9 cellular contexts compared by ENCODE assay signal in the genomic region with DNA sequence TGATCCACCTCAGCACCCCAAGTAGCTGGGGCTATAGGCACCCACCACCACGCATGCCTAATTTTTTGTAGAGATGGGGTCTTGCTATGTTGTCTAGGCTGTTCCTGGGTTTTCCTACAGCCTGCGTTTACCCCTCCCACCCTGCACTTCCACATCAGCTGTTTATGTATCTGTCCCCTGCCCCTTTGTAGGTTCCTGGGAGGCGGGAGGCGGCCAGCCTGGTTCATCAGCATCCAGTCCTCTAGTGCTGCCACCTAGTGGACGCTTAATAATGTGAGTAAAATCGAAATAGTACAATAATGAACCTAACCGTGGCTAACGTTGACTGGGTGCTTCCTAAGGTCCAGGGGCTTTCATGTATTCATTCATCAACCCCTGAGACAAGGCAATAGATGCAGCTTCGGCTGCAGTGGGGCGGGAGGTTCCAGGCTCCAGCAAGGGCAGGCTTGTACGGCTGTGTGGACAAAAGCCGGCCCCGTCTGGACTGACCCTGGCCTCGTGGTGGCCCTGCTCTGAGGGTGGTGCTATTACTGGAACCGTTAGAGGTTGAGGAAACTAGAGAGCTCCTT. TPM values are rescaled to one million over a fixed set of nuclear protein-coding genes. Genes with fewer than 3 reads are reported as not detected.
DNase-seq lines count a peak whose midpoint lies in the region; ATAC-seq, FAIRE-seq and TF ChIP-seq lines count a peak whose summit lies in the region.
"Had no signal": no experiment of that assay in that cellular context is flagged by ENCODE, and none has a peak within 500 bp of the region (broad histone marks: within the 10 kb centered on the region; RNA-seq: fewer than 3 reads in every experiment).

No MANE protein-coding gene starts in this region.

- no peak overlapping the region for H3K9ac ChIP-seq in H1 (replicated peaks in 1 of 4; ENCODE audit: extremely low read depth in 1 of 4, low read depth in 3 of 4, low read length in 3 of 4)

- peak overlapping the region; percentile 54 for H4K5ac ChIP-seq in H1 (ENCODE audit: insufficient read length, low read depth, low read length)

- H3K27ac ChIP-seq in H1 (ENCODE audit: low read depth, low read length): no peak overlapping the region

- H3K4me2 ChIP-seq in H1 (ENCODE audit: insufficient read depth in 1 of 2, low read depth in 2 of 2, low read length in 2 of 2): 0 out of 4 replicates have a peak overlapping the region, but pooled peaks of 1 of the 2 experiments have one; percentile 62

- peak overlapping the region in 1 of 2 donors; percentile 35 for H3K4me3 Mint-ChIP-seq in CD14-positive monocyte

- H3K4me1 ChIP-seq in H1 (replicated peaks in 1 of 4; ENCODE audit: control insufficient read depth in 3 of 4, insufficient read depth in 4 of 4, low read length in 3 of 4): peaks cover 4 to 22% (median 17%) of the 10 kb centered on the region in 4 experiments

- H3K9me3 ChIP-seq in H1 (ENCODE audit: insufficient read depth in 2 of 2, low read depth in 1 of 2, low read length in 1 of 2): no peaks in the 10 kb centered on the region

- no peak overlapping the region for H3K4ac ChIP-seq in H1 (replicated peaks; ENCODE audit: insufficient read length, low read depth, low read length)

- no peak overlapping the region; the same call in 1 of the 2 replicates for H4K8ac ChIP-seq in H1 (ENCODE audit: extremely low read depth, insufficient read depth, low read length)

- no peak overlapping the region for H3K23ac ChIP-seq in H1 (ENCODE audit: insufficient read length)

- H3K9me3 Mint-ChIP-seq in CD14-positive monocyte: peaks cover 0 to 8% (median 0%) of the 10 kb centered on the region in 7 donors

- peak in 1 of 2 experiments; percentile 33; a peak in 1 of 3 replicates for TF ChIP-seq EP300 in H1 (IDR thresholded peaks at IDR 0.05; ENCODE audit: borderline replicate concordance in 1 of 2, low read depth in 2 of 2, low read length in 2 of 2)

- peaks cover 0 to 6% (median 3%) of the 10 kb centered on the region in 3 donors for H3K27me3 Mint-ChIP-seq in CD14-positive monocyte (ENCODE audit: low read depth in 3 of 3)

- peak; percentile 37 to 59 for TF ChIP-seq RAD21 in H1 (IDR thresholded peaks at IDR 0.05 in 1 of 2, conservative IDR thresholded peaks at IDR 0.05 in 1 of 2; ENCODE audit: low read depth in 2 of 2, low read length in 2 of 2)

- peak; percentile 61 for DNase-seq in CD14-positive monocyte (ENCODE audit: low spot score)
- peak; percentile 87 for DNase-seq in HEK293T (ENCODE audit: extremely low spot score)
- peak; percentile 70 for DNase-seq in NCI-H748 (lab: John Stamatoyannopoulos, UW; ENCODE audit: unreplicated experiment)
- peak; percentile 53 to 66 for DNase-seq in activated CD4-positive, alpha-beta T cell treated with anti-CD3 and anti-CD28 coated beads, Interleukin-2, amount 50 U/mL, for 48 hours
- peak; percentile 53 to 80 for DNase-seq in H1 (ENCODE audit: low read depth in 1 of 2, low spot score in 2 of 2)
- DNase-seq in midbrain (lab: John Stamatoyannopoulos, UW): peak; percentile 55
- peak; percentile 68 for DNase-seq in stimulated activated naive CD8-positive, alpha-beta T cell treated with anti-CD3 and anti-CD28 coated beads, Interleukin-15, Interleukin-2, amounts not matched to agents 100 U/mL and 50 U/mL, for 24 hours

- no peak overlapping the region for H3K18ac ChIP-seq in H1 (ENCODE audit: extremely low read depth, low read length)

- no peak overlapping the region for H3K27ac Mint-ChIP-seq in CD14-positive monocyte

- H2BK12ac ChIP-seq in H1 (ENCODE audit: low read depth, low read length): 0 out of 2 replicates have a peak overlapping the region, but pooled peaks have one; percentile 55

- intact Hi-C loops in CD14-positive monocyte (cut with micrococcal nuclease): no loop called here

- FAIRE-seq in H1 (lab: Jason Lieb, UNC): peak; percentile 13

- no peak overlapping the region; the same call in 1 of the 2 replicates for H2BK15ac ChIP-seq in H1 (ENCODE audit: low read length)

- no peak overlapping the region for H3K4me3 ChIP-seq in H1 (ENCODE audit: extremely low read depth in 1 of 4, insufficient read depth in 2 of 4, low read depth in 3 of 4, low read length in 4 of 4)

- peaks cover 6% of the 10 kb centered on the region for H3K4me1 Mint-ChIP-seq in CD14-positive monocyte

- no peak overlapping the region for H2AK5ac ChIP-seq in H1 (ENCODE audit: low read depth, low read length)

- no peak overlapping the region for H3K56ac ChIP-seq in H1 (replicated peaks; ENCODE audit: insufficient read length, low read depth, low read length)

- H4K20me1 ChIP-seq in H1 (replicated peaks in 1 of 2; ENCODE audit: control insufficient read depth in 1 of 2, insufficient read depth in 2 of 2, low read length in 2 of 2): no peaks in the 10 kb centered on the region

- H2BK120ac ChIP-seq in H1 (replicated peaks; ENCODE audit: low read depth, low read length): no peak overlapping the region

- H3K79me2 ChIP-seq in H1 (ENCODE audit: control insufficient read depth in 1 of 2, insufficient read depth in 2 of 2, low read length in 2 of 2): no peaks in the 10 kb centered on the region

- no peaks in the 10 kb centered on the region for H3K36me3 Mint-ChIP-seq in CD14-positive monocyte
- H3K36me3 Mint-ChIP-seq: IgD-negative memory B cell had no signal

- H2BK20ac ChIP-seq in H1 (ENCODE audit: low read length): 0 out of 2 replicates have a peak overlapping the region, but pooled peaks have one; percentile 66

- no peak for TF ChIP-seq POLR2A in H1 (IDR thresholded peaks at IDR 0.05; ENCODE audit: control extremely low read depth in 1 of 2, low read depth in 2 of 2, low read length in 2 of 2)

- H2AFZ ChIP-seq in H1 (ENCODE audit: low read length): peak overlapping the region; percentile 94

- no peaks in the 10 kb centered on the region for H3K36me3 ChIP-seq in H1 (ENCODE audit: control insufficient read depth in 2 of 4, insufficient read depth in 4 of 4, low read length in 3 of 4)

- 0 out of 2 replicates have a peak, but pooled peaks cover 2% of the 10 kb centered on the region for H3K23me2 ChIP-seq in H1 (ENCODE audit: low read depth, low read length)

- H2BK5ac ChIP-seq in H1 (ENCODE audit: low read depth, low read length): no peak overlapping the region

- CTCF ChIA-PET in HEK293T (lab: Yijun Ruan, JAX): interaction anchor here (0.5 to 2.8 kb wide), 12 partner anchors 10 to 1257 kb away, joined by 3 to 11 read pairs (median 3); no protein-coding TSS in a partner anchor
- CTCF ChIA-PET in H1 (lab: Charles Lee; ENCODE audit: partially characterized antibody): interaction anchor here (0.8 to 3.2 kb wide), 11 partner anchors 8 to 342 kb away, joined by 3 to 17 read pairs (median 8); no protein-coding TSS in a partner anchor

- peak; percentile 53 for ATAC-seq in stimulated activated naive CD8-positive, alpha-beta T cell treated with anti-CD3 and anti-CD28 coated beads, Interleukin-15, Interleukin-2, amounts not matched to agents 100 U/mL and 50 U/mL, for 24 hours
- no peak for ATAC-seq in GM21619 (IDR thresholded peaks at IDR 0.05; ENCODE audit: unreplicated experiment)

- TF ChIP-seq CTCF in CD14-positive monocyte (IDR thresholded peaks at IDR 0.05) (peak; percentile 80), H1 (IDR thresholded peaks at IDR 0.05; ENCODE audit: control extremely low read depth in 1 of 3, insufficient read depth in 1 of 3, low read depth in 1 of 3, low read length in 3 of 3) (peak; percentile 33 to 75 (median 58))

- H3K14ac ChIP-seq in H1 (ENCODE audit: insufficient read length): no peak overlapping the region

- WGBS in H1 (ENCODE audit: extremely low coverage in 1 of 2, insufficient coverage in 1 of 2, insufficient read length in 1 of 2, insufficient replicate concordance in 2 of 2, low coverage in 1 of 2, low lambda C conversion rate in 2 of 2, missing lambda C conversion rate in 1 of 2), 2 experiments: 46% methylated on average over 12 of the region's 15 CpGs; no CpG with 5 or more reads in 1 of the 2 experiments

- POLR2A ChIA-PET in HEK293T (lab: Yijun Ruan, JAX): no interaction called here
- POLR2A ChIA-PET in H1 (lab: Charles Lee; ENCODE audit: partially characterized antibody): interaction anchor here (1.0 to 5.5 kb wide), 3 partner anchors 11 to 69 kb away, joined by 3 to 38 read pairs (median 34); a partner anchor contains a TSS

- no peak overlapping the region for H4K91ac ChIP-seq in H1 (replicated peaks; ENCODE audit: insufficient read length, low read length)

- H3K27me3 ChIP-seq in H1 (replicated peaks in 1 of 4; ENCODE audit: control insufficient read depth in 3 of 4, extremely low read depth in 1 of 4, insufficient read depth in 3 of 4, low read length in 3 of 4): no peaks in the 10 kb centered on the region

- no peaks in the 10 kb centered on the region for H3K79me1 ChIP-seq in H1 (ENCODE audit: low read depth, low read length)

TF ChIP-seq in HEK293T, 16 proteins besides CTCF, POLR2A, EP300 and RAD21:
- TF ChIP-seq L3MBTL2 (conservative IDR thresholded peaks at IDR 0.05) (no peak), ELF4 (IDR thresholded peaks at IDR 0.05) (no peak), TARDBP (IDR thresholded peaks at IDR 0.05) (no peak), ARNT (IDR thresholded peaks at IDR 0.05) (no peak), FOXK2 (IDR thresholded peaks at IDR 0.05) (no peak)

TF ChIP-seq in H1, 55 proteins besides CTCF, POLR2A, EP300 and RAD21:
- 0 out of 2 replicates have a peak, but pooled peaks have one; percentile 22 for TF ChIP-seq CREB1 (IDR thresholded peaks at IDR 0.05)
- no peak for TF ChIP-seq JUND (IDR thresholded peaks at IDR 0.05; ENCODE audit: low read length)
- TF ChIP-seq GTF2F1 (IDR thresholded peaks at IDR 0.05; ENCODE audit: borderline replicate concordance, low read depth, low read length): no peak
- TF ChIP-seq KDM1A (IDR thresholded peaks at IDR 0.05; ENCODE audit: borderline replicate concordance, low read length): peak; percentile 37; the same call in 1 of the 2 replicates
- TF ChIP-seq JUN (IDR thresholded peaks at IDR 0.05; ENCODE audit: low read depth, low read length): no peak
- TF ChIP-seq SIN3A (conservative IDR thresholded peaks at IDR 0.05 in 1 of 2, IDR thresholded peaks at IDR 0.05 in 1 of 2; ENCODE audit: low read depth in 1 of 2, low read length in 2 of 2): 0 out of 4 replicates have a peak, but pooled peaks of 1 of the 2 experiments have one; percentile 55

RNA-seq across cellular contexts. Expression of a gene that starts 1.2 kb away (rescaled TPM):
- polyA plus RNA-seq in CD14-positive monocyte (not detected), H1 (2011; rRNA removed) (5.5 and 7.1 TPM in 2 replicates)
- 6.2 and 6.4 TPM in 2 replicates for total RNA-seq in H1 (2021; fragmentation: NEBNext Ultra II Directional; extraction: Animal tissue kit (Norgen Biotek cat#: 25700))
- 7.7 TPM for polyA plus RNA-seq in H1 (2011; cell fraction: cytosol; rRNA removed)
- polyA plus RNA-seq in H1 (2011; cell fraction: nucleus; rRNA removed): 7.3 TPM
- 4.2 to 5.3 TPM (median 4.7 TPM) in 4 replicates for polyA plus RNA-seq in H1 (2012, experiment 1 of 2)
- polyA plus RNA-seq in H1 (2012, experiment 2 of 2): 1.6 TPM
- polyA plus RNA-seq in H1 (2013, experiment 1 of 2): 3.0 TPM
- 2.6 TPM for polyA plus RNA-seq in H1 (2013, experiment 2 of 2)
- 4.5 and 5.4 TPM in 2 replicates for polyA minus RNA-seq in H1 (2011; rRNA and poly(A)+ RNA removed)
- polyA minus RNA-seq in H1 (2011; cell fraction: cytosol; rRNA and poly(A)+ RNA removed): 2.4 TPM
- polyA minus RNA-seq in H1 (2011; cell fraction: nucleus; rRNA and poly(A)+ RNA removed): 3.3 TPM
- polyA plus RNA-seq: IgD-negative memory B cell had no signal
